Comparison of ENCODE assay signal across 1 cellular context in genomic region chr12:49874142-49874897, GRCh38.
A peak's percentile ranks its signal among the peaks of the same experiment; 100 is the strongest.
TF ChIP-seq lines count a peak whose summit lies in the region.

No MANE protein-coding gene starts in this region.

TF ChIP-seq in HEK293, 187 proteins besides CTCF, POLR2A, EP300 and RAD21 (continued from another document):
- TF ChIP-seq ZNF701 (tag by site-specific recombination; IDR thresholded peaks at IDR 0.05), result no peak
- TF ChIP-seq ZNF488 (tag by site-specific recombination; IDR thresholded peaks at IDR 0.05), result no peak
- no peak for TF ChIP-seq ZNF580 (tag by site-specific recombination; IDR thresholded peaks at IDR 0.05)
- TF ChIP-seq ZFHX2 (tag by site-specific recombination; conservative IDR thresholded peaks at IDR 0.05), result peak; percentile 85
- no peak for TF ChIP-seq ZFP69B (tag by site-specific recombination; IDR thresholded peaks at IDR 0.05)
- peak; percentile 68 for TF ChIP-seq EGR2 (tag by site-specific recombination; IDR thresholded peaks at IDR 0.05; ENCODE audit: low read depth)
- no peak for TF ChIP-seq ZNF558 (tag by site-specific recombination; IDR thresholded peaks at IDR 0.05)
- no peak for TF ChIP-seq ZNF433 (tag by site-specific recombination; IDR thresholded peaks at IDR 0.05; ENCODE audit: low read depth)
- no peak for TF ChIP-seq ZNF600 (tag by site-specific recombination; IDR thresholded peaks at IDR 0.05)
- TF ChIP-seq ZBTB17 (tag by site-specific recombination; IDR thresholded peaks at IDR 0.05), result no peak
- TF ChIP-seq ZNF768 (tag by site-specific recombination; IDR thresholded peaks at IDR 0.05), result no peak
- TF ChIP-seq GLIS1 (tag by site-specific recombination; IDR thresholded peaks at IDR 0.05), result peak; percentile 76
- TF ChIP-seq PRDM10 (tag by site-specific recombination; IDR thresholded peaks at IDR 0.05), result no peak
- no peak for TF ChIP-seq BCL11B (tag by site-specific recombination; IDR thresholded peaks at IDR 0.05; ENCODE audit: low read depth)
